7 cellular contexts compared by ENCODE assay signal in the genomic region with DNA sequence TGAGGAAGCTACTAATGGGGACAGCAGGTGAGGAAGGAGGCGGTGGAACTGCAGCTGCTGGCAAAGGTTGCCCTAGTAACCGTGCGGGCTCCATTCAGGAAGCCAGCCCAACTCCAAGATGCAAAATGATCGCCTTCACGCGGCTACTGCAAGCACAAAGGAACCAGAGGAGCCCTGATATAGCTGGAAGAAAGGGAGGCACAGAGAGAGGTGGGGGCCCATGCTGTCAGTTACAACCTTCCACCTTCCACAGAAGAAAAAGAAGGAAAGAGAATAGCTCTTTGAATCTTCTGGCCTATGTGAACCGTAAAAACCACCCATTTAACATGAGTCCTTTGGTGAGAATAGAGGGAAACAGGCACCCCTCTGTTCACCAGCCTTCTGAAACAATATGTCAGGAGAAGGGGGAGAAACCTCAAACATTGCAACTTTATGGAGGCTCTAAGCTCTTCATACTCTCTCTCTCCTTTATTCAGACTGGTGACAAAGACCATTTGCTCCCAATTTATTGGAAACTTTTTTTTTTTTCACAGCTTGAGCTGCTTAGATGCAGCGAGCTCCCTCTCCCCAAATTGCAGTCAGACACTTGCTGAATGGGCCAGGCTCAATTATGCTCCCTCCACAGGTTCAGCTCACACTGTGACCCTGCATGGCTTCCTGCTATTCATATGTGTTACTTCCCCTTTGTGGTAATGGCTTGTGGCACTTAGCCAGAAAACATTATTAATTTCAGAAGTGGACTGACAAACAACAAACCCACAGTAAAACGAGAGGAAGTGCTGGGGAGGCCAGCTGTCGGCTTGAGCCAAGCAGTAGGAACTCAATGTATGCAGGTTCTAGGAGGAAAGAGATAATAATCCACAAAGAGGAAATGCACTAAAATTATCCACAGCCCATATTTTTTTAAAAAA. TPM values are rescaled to one million over a fixed set of nuclear protein-coding genes. Genes with fewer than 3 reads are reported as not detected.
DNase-seq lines count a peak whose midpoint lies in the region; ATAC-seq and TF ChIP-seq lines count a peak whose summit lies in the region.

No MANE protein-coding gene starts in this region.

- peak overlapping the region; percentile 52 for H3K27ac ChIP-seq in KOPT-K1 (ENCODE audit: low read depth, low read length, poor library complexity, severe bottlenecking)
- peak overlapping the region in 3 of 4 donors; percentile 35 to 62 (median 55) for H3K27ac ChIP-seq in Peyer's patch
- H3K27ac ChIP-seq in caudate nucleus (ENCODE audit: low read depth, low read length), result peak overlapping the region; percentile 41
- peak overlapping the region; percentile 98 for H3K27ac ChIP-seq in subcutaneous abdominal adipose tissue (ENCODE audit: low read depth, low read length)

- DNase-seq in H7, result peak; percentile 61
- DNase-seq in Peyer's patch, result peak in 2 of 3 donors; percentile 74 to 85
- peak in 17 of 61 donors; percentile 6 to 68 (median 31) for DNase-seq in caudate nucleus (lab: John Stamatoyannopoulos, UW)
- DNase-seq in left lobe of liver (ENCODE audit: low spot score), result no peak

- H3K4me3 ChIP-seq in H7 (ENCODE audit: insufficient read depth, low read depth, low read length), result no peak overlapping the region
- H3K4me3 ChIP-seq in Peyer's patch, result peak overlapping the region in 1 of 4 donors; percentile 18
- H3K4me3 ChIP-seq in subcutaneous abdominal adipose tissue (ENCODE audit: low read depth in 1 of 5, low read length in 5 of 5), result peak overlapping the region; percentile 23 to 92 (median 33)

- TF ChIP-seq POLR2A in Peyer's patch (IDR thresholded peaks at IDR 0.05), result no peak

- H3K36me3 ChIP-seq in H7 (replicated peaks; ENCODE audit: control insufficient read depth, insufficient read depth, low read length) (peaks cover 8% of the 10 kb centered on the region), KOPT-K1 (ENCODE audit: insufficient read depth, low read length) (peaks cover 35% of the 10 kb centered on the region), Peyer's patch (peaks cover 0 to 12% (median 0%) of the 10 kb centered on the region in 3 donors), subcutaneous abdominal adipose tissue (ENCODE audit: control insufficient read depth in 5 of 5, insufficient read depth in 5 of 5, low read length in 5 of 5) (peaks cover 12 to 31% (median 16%) of the 10 kb centered on the region in 5 donors)

- ATAC-seq in GM18499 (IDR thresholded peaks at IDR 0.05; ENCODE audit: insufficient read depth, unreplicated experiment) (peak; percentile 98), left lobe of liver (peak; percentile 2)

- no peaks in the 10 kb centered on the region for H3K9me3 ChIP-seq in KOPT-K1 (ENCODE audit: insufficient read depth, low read length, poor library complexity, severe bottlenecking)
- H3K9me3 ChIP-seq in Peyer's patch, result no peaks in the 10 kb centered on the region
- H3K9me3 ChIP-seq in subcutaneous abdominal adipose tissue (ENCODE audit: control insufficient read depth in 5 of 5, low read length in 5 of 5), result no peaks in the 10 kb centered on the region

- no peak for TF ChIP-seq CTCF in Peyer's patch (IDR thresholded peaks at IDR 0.05)

- peak overlapping the region in 2 of 5 donors; percentile 4 to 5 for H3K9ac ChIP-seq in subcutaneous abdominal adipose tissue (ENCODE audit: low read length in 5 of 5)

- peaks cover 5% of the 10 kb centered on the region for H3K27me3 ChIP-seq in H7 (ENCODE audit: control insufficient read depth, insufficient read depth, low read length)
- no peaks in the 10 kb centered on the region for H3K27me3 ChIP-seq in Peyer's patch
- H3K27me3 ChIP-seq in subcutaneous abdominal adipose tissue (ENCODE audit: control insufficient read depth in 5 of 5, insufficient read depth in 4 of 5, low read length in 5 of 5), result no peaks in the 10 kb centered on the region

- H3K4me1 ChIP-seq in Peyer's patch, result peaks cover 0 to 44% (median 11%) of the 10 kb centered on the region in 4 donors
- peaks cover 3 to 78% (median 75%) of the 10 kb centered on the region in 5 donors for H3K4me1 ChIP-seq in subcutaneous abdominal adipose tissue (ENCODE audit: control insufficient read depth in 5 of 5, insufficient read depth in 5 of 5, low read length in 5 of 5)

RNA-seq across cellular contexts. Expression of a gene that starts 6.2 kb away (rescaled TPM):
- total RNA-seq in H7 (2014; rRNA removed; shearing (Covaris generic)), result 106 and 112 TPM in 2 replicates
- total RNA-seq in Peyer's patch (10 to 100 TPM; 33.1 to 71.0 (median 46.7) TPM), left lobe of liver (31.5 TPM)

Comparison
In these comparisons a context has a peak if more than half of its experiments do, and no peak if none do; other contexts are left out.
1. H3K27ac ChIP-seq: peak in every context shown above with its lines; median percentile 98 in subcutaneous abdominal adipose tissue; 55 in Peyer's patch; 52 in KOPT-K1; 41 in caudate nucleus.